1 cellular context compared by ENCODE assay signal in genomic region chr15:57130956-57131355, GRCh38.
TF ChIP-seq lines count a peak whose summit lies in the region.

No MANE protein-coding gene starts in this region.

TF ChIP-seq in GM23338, 12 proteins besides CTCF, POLR2A, EP300 and RAD21:
- TF ChIP-seq, protein P1, sequence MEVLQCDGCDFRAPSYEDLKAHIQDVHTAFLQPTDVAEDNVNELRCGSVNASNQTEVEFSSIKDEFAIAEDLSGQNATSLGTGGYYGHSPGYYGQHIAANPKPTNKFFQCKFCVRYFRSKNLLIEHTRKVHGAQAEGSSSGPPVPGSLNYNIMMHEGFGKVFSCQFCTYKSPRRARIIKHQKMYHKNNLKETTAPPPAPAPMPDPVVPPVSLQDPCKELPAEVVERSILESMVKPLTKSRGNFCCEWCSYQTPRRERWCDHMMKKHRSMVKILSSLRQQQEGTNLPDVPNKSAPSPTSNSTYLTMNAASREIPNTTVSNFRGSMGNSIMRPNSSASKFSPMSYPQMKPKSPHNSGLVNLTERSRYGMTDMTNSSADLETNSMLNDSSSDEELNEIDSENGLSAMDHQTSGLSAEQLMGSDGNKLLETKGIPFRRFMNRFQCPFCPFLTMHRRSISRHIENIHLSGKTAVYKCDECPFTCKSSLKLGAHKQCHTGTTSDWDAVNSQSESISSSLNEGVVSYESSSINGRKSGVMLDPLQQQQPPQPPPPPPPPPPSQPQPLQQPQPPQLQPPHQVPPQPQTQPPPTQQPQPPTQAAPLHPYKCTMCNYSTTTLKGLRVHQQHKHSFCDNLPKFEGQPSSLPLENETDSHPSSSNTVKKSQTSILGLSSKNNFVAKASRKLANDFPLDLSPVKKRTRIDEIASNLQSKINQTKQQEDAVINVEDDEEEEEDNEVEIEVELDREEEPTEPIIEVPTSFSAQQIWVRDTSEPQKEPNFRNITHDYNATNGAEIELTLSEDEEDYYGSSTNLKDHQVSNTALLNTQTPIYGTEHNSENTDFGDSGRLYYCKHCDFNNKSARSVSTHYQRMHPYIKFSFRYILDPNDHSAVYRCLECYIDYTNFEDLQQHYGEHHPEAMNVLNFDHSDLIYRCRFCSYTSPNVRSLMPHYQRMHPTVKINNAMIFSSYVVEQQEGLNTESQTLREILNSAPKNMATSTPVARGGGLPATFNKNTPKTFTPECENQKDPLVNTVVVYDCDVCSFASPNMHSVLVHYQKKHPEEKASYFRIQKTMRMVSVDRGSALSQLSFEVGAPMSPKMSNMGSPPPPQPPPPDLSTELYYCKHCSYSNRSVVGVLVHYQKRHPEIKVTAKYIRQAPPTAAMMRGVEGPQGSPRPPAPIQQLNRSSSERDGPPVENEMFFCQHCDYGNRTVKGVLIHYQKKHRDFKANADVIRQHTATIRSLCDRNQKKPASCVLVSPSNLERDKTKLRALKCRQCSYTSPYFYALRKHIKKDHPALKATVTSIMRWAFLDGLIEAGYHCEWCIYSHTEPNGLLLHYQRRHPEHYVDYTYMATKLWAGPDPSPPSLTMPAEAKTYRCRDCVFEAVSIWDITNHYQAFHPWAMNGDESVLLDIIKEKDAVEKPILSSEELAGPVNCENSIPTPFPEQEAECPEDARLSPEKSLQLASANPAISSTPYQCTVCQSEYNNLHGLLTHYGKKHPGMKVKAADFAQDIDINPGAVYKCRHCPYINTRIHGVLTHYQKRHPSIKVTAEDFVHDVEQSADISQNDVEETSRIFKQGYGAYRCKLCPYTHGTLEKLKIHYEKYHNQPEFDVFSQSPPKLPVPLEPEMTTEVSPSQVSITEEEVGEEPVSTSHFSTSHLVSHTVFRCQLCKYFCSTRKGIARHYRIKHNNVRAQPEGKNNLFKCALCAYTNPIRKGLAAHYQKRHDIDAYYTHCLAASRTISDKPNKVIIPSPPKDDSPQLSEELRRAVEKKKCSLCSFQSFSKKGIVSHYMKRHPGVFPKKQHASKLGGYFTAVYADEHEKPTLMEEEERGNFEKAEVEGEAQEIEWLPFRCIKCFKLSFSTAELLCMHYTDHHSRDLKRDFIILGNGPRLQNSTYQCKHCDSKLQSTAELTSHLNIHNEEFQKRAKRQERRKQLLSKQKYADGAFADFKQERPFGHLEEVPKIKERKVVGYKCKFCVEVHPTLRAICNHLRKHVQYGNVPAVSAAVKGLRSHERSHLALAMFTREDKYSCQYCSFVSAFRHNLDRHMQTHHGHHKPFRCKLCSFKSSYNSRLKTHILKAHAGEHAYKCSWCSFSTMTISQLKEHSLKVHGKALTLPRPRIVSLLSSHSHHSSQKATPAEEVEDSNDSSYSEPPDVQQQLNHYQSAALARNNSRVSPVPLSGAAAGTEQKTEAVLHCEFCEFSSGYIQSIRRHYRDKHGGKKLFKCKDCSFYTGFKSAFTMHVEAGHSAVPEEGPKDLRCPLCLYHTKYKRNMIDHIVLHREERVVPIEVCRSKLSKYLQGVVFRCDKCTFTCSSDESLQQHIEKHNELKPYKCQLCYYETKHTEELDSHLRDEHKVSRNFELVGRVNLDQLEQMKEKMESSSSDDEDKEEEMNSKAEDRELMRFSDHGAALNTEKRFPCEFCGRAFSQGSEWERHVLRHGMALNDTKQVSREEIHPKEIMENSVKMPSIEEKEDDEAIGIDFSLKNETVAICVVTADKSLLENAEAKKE (CRISPR knock-in tag; IDR thresholded peaks at IDR 0.05): no peak
- TF ChIP-seq EZH2 (IDR thresholded peaks at IDR 0.05; ENCODE audit: low read depth, unreplicated experiment): no peak
- no peak for TF ChIP-seq CREB1 (CRISPR knock-in tag; IDR thresholded peaks at IDR 0.05; ENCODE audit: low read depth)
- TF ChIP-seq, protein P2, sequence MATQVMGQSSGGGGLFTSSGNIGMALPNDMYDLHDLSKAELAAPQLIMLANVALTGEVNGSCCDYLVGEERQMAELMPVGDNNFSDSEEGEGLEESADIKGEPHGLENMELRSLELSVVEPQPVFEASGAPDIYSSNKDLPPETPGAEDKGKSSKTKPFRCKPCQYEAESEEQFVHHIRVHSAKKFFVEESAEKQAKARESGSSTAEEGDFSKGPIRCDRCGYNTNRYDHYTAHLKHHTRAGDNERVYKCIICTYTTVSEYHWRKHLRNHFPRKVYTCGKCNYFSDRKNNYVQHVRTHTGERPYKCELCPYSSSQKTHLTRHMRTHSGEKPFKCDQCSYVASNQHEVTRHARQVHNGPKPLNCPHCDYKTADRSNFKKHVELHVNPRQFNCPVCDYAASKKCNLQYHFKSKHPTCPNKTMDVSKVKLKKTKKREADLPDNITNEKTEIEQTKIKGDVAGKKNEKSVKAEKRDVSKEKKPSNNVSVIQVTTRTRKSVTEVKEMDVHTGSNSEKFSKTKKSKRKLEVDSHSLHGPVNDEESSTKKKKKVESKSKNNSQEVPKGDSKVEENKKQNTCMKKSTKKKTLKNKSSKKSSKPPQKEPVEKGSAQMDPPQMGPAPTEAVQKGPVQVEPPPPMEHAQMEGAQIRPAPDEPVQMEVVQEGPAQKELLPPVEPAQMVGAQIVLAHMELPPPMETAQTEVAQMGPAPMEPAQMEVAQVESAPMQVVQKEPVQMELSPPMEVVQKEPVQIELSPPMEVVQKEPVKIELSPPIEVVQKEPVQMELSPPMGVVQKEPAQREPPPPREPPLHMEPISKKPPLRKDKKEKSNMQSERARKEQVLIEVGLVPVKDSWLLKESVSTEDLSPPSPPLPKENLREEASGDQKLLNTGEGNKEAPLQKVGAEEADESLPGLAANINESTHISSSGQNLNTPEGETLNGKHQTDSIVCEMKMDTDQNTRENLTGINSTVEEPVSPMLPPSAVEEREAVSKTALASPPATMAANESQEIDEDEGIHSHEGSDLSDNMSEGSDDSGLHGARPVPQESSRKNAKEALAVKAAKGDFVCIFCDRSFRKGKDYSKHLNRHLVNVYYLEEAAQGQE (IDR thresholded peaks at IDR 0.05; ENCODE audit: unreplicated experiment): no peak
- TF ChIP-seq NANOG (IDR thresholded peaks at IDR 0.05; ENCODE audit: borderline replicate concordance): no peak
- no peak for TF ChIP-seq EZH2phosphoT487 (IDR thresholded peaks at IDR 0.05; ENCODE audit: unreplicated experiment)
- no peak for TF ChIP-seq JUNB (IDR thresholded peaks at IDR 0.05; ENCODE audit: unreplicated experiment)
- TF ChIP-seq ZNF331 (CRISPR knock-in tag; IDR thresholded peaks at IDR 0.05; ENCODE audit: low read depth): no peak
- TF ChIP-seq STAT1 (IDR thresholded peaks at IDR 0.05; ENCODE audit: unreplicated experiment): no peak
- no peak for TF ChIP-seq ZNF114 (CRISPR knock-in tag; IDR thresholded peaks at IDR 0.05)
- TF ChIP-seq, protein P3, sequence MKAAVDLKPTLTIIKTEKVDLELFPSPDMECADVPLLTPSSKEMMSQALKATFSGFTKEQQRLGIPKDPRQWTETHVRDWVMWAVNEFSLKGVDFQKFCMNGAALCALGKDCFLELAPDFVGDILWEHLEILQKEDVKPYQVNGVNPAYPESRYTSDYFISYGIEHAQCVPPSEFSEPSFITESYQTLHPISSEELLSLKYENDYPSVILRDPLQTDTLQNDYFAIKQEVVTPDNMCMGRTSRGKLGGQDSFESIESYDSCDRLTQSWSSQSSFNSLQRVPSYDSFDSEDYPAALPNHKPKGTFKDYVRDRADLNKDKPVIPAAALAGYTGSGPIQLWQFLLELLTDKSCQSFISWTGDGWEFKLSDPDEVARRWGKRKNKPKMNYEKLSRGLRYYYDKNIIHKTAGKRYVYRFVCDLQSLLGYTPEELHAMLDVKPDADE (IDR thresholded peaks at IDR 0.05): no peak
TF ChIP-seq in GM23338: peak in this region for 0.
